8 cellular contexts compared by ENCODE assay signal in the genomic region with DNA sequence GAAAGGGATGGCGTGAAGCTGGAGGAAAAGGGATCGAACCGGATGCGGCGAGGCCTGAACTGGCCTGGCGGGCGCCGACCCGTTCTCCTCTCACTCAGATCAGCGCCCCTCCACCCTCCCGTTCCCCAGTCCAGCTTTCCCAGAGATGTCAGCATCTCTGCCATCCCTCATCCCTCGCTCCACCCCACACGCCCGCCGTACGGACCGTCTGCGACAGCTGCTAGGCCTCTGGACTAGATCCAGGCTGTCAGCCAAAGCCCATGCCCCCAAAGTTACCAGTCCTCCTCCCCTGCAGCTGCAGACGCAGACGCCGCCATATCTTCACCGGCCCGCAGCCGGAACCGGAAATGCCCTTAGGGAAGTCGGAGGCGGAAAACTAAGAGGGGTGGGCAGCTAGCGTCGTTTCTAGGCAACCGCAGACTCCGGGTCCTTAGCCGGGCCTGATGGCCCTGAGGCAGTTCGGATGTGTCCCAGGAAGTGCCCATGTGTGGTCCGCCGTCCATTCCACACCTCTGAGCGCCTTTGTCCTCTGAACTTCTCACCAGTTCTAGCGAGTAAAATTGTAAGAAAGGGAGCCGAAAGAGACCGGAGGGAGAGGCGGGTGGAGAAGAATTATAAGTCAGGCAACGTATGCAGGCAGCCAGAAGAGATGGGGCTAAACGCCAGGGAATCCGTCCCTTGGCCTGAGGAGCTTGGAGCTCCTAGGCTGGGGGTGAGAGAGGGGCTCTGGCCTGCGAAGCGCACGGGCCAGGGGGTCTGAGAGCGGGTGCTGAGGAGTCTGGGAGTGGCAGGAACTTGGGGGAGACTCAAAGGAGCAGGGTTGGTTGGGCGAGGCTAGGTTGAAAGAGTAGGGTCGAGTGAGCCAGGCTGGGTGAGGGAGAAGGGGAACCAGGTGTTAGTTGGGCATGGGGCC. TPM values are rescaled to one million over a fixed set of nuclear protein-coding genes. Genes with fewer than 3 reads are reported as not detected.
A peak's percentile ranks its signal among the peaks of the same experiment; 100 is the strongest.
DNase-seq lines count a peak whose midpoint lies in the region; ATAC-seq, FAIRE-seq and TF ChIP-seq lines count a peak whose summit lies in the region.

A gene with protein sequence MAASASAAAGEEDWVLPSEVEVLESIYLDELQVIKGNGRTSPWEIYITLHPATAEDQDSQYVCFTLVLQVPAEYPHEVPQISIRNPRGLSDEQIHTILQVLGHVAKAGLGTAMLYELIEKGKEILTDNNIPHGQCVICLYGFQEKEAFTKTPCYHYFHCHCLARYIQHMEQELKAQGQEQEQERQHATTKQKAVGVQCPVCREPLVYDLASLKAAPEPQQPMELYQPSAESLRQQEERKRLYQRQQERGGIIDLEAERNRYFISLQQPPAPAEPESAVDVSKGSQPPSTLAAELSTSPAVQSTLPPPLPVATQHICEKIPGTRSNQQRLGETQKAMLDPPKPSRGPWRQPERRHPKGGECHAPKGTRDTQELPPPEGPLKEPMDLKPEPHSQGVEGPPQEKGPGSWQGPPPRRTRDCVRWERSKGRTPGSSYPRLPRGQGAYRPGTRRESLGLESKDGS (minus strand): TSS at position 349 of the 913 bp plus-strand sequence. CDS start 32 bp downstream, at position 317.
A gene with protein sequence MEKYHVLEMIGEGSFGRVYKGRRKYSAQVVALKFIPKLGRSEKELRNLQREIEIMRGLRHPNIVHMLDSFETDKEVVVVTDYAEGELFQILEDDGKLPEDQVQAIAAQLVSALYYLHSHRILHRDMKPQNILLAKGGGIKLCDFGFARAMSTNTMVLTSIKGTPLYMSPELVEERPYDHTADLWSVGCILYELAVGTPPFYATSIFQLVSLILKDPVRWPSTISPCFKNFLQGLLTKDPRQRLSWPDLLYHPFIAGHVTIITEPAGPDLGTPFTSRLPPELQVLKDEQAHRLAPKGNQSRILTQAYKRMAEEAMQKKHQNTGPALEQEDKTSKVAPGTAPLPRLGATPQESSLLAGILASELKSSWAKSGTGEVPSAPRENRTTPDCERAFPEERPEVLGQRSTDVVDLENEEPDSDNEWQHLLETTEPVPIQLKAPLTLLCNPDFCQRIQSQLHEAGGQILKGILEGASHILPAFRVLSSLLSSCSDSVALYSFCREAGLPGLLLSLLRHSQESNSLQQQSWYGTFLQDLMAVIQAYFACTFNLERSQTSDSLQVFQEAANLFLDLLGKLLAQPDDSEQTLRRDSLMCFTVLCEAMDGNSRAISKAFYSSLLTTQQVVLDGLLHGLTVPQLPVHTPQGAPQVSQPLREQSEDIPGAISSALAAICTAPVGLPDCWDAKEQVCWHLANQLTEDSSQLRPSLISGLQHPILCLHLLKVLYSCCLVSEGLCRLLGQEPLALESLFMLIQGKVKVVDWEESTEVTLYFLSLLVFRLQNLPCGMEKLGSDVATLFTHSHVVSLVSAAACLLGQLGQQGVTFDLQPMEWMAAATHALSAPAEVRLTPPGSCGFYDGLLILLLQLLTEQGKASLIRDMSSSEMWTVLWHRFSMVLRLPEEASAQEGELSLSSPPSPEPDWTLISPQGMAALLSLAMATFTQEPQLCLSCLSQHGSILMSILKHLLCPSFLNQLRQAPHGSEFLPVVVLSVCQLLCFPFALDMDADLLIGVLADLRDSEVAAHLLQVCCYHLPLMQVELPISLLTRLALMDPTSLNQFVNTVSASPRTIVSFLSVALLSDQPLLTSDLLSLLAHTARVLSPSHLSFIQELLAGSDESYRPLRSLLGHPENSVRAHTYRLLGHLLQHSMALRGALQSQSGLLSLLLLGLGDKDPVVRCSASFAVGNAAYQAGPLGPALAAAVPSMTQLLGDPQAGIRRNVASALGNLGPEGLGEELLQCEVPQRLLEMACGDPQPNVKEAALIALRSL (N-terminal part only) (plus strand): TSS at position 433 of the 913 bp plus-strand sequence. CDS start 744 bp downstream, outside the sequence.

- BruUV-seq in OCI-LY7 (replicated peaks; lab: Mats Ljungman, UMichigan) (no TSS peak), endothelial cell of umbilical vein (replicated peaks; lab: Mats Ljungman, UMichigan) (no TSS peak)

- no peaks in the 10 kb centered on the region for H3K9me2 ChIP-seq in OCI-LY7 (ENCODE audit: insufficient read depth, low read length)

- no peaks in the 10 kb centered on the region for H3K9me1 ChIP-seq in endothelial cell of umbilical vein (replicated peaks; ENCODE audit: control insufficient read depth, extremely low read depth, insufficient read depth, low read length)

- H4K20me1 ChIP-seq in OCI-LY7 (ENCODE audit: insufficient read depth, low read length) (no peaks in the 10 kb centered on the region), endothelial cell of umbilical vein (replicated peaks; ENCODE audit: control insufficient read depth, extremely low read depth, insufficient read depth, low read length) (no peaks in the 10 kb centered on the region)

- H3K79me2 ChIP-seq in OCI-LY7 (ENCODE audit: insufficient read depth, low read depth, low read length) (peaks cover 8% of the 10 kb centered on the region; the same call in 1 of the 2 replicates), endothelial cell of umbilical vein (ENCODE audit: control insufficient read depth, insufficient read depth, low read length) (peaks cover 17% of the 10 kb centered on the region)

- POLR2A ChIA-PET in OCI-LY7 (lab: Charles Lee) (interaction anchor here (0.6 to 4.6 kb wide), 11 partner anchors 12 to 930 kb away, joined by 3 to 55 read pairs (median 4); a partner anchor contains a TSS), endothelial cell of umbilical vein (lab: Charles Lee) (interaction anchor here (0.6 to 1.8 kb wide), 4 partner anchors 13 to 258 kb away, joined by 4 to 5 read pairs (median 4); a partner anchor contains a TSS)

- peak within 1 kb of the TSS; percentile 98 for H3K9ac ChIP-seq in HUES6 (ENCODE audit: low read length)
- H3K9ac ChIP-seq in endothelial cell of umbilical vein (replicated peaks; ENCODE audit: extremely low read depth, insufficient read depth, low read length), result peak within 1 kb of the TSS; percentile 91

- H3K4me3 ChIP-seq in HUES6 (ENCODE audit: low read depth, low read length), result peak within 1 kb of the TSS; percentile 77
- H3K4me3 ChIP-seq in OCI-LY7 (ENCODE audit: low read depth, low read length, poor library complexity, severe bottlenecking), result peak within 1 kb of the TSS; percentile 80
- peak within 1 kb of the TSS; percentile 54 to 87 (median 82) for H3K4me3 ChIP-seq in endothelial cell of umbilical vein (replicated peaks in 1 of 3; ENCODE audit: insufficient read depth in 1 of 3, low read depth in 1 of 3, low read length in 3 of 3)

- ATAC-seq in GM21423 (IDR thresholded peaks at IDR 0.05; ENCODE audit: unreplicated experiment), result peak; percentile 98

- H3K9me3 ChIP-seq in HUES6 (ENCODE audit: control insufficient read depth, insufficient read depth, low read depth, low read length) (no peaks in the 10 kb centered on the region), OCI-LY7 (ENCODE audit: low read length) (no peaks in the 10 kb centered on the region), endothelial cell of umbilical vein (replicated peaks; ENCODE audit: control insufficient read depth, insufficient read depth, low read length) (no peaks in the 10 kb centered on the region)

- peak; percentile 86 for TF ChIP-seq POLR2A in endothelial cell of umbilical vein (IDR thresholded peaks at IDR 0.05; ENCODE audit: low read depth, low read length)

- peak within 1 kb of the TSS; percentile 90 for H3K4me2 ChIP-seq in OCI-LY7 (ENCODE audit: low read length)
- peak within 1 kb of the TSS; percentile 94 for H3K4me2 ChIP-seq in endothelial cell of umbilical vein (ENCODE audit: insufficient read depth, low read length)

- H2AFZ ChIP-seq in OCI-LY7 (ENCODE audit: low read length), result peak within 1 kb of the TSS; percentile 92
- H2AFZ ChIP-seq in endothelial cell of umbilical vein (ENCODE audit: low read depth, low read length), result peak within 1 kb of the TSS; percentile 93

- FAIRE-seq in endothelial cell of umbilical vein (lab: Jason Lieb, UNC), result peak; percentile 97

- dilution Hi-C loops in endothelial cell of umbilical vein (cut with MboI; ENCODE audit: extremely low pct_ligation_motif_present, low sequenced_read_pairs), result no loop called here

- CTCF ChIA-PET in OCI-LY7 (lab: Charles Lee; ENCODE audit: unreplicated experiment), result interaction anchor here (0.6 to 2.7 kb wide), 4 partner anchors 12 to 34 kb away, joined by 3 to 16 read pairs (median 3); a partner anchor contains a TSS
- CTCF ChIA-PET in endothelial cell of umbilical vein (lab: Charles Lee), result interaction anchor here (0.5 to 5.4 kb wide), 11 partner anchors 8 to 274 kb away, joined by 3 to 36 read pairs (median 3); a partner anchor contains a TSS

- H3K27me3 ChIP-seq in HUES6 (ENCODE audit: control insufficient read depth, insufficient read depth, low read length) (no peaks in the 10 kb centered on the region), endothelial cell of umbilical vein (ENCODE audit: control insufficient read depth in 2 of 2, insufficient read depth in 2 of 2, low read length in 2 of 2) (no peaks in the 10 kb centered on the region)

- intact Hi-C loops in OCI-LY7 (cut with micrococcal nuclease; ENCODE audit: unreplicated experiment), result loop anchor here (1.0 kb wide), 1 partner anchor 13 kb away; a partner anchor contains a TSS
- intact Hi-C loops in endothelial cell of umbilical vein (cut with micrococcal nuclease), result loop anchor here (1.0 kb wide), 3 partner anchors 13 to 175 kb away; a partner anchor contains a TSS

- TF ChIP-seq CTCF in OCI-LY7 (conservative IDR thresholded peaks at IDR 0.05; ENCODE audit: low read length) (no peak), endothelial cell of umbilical vein (IDR thresholded peaks at IDR 0.05; ENCODE audit: extremely low read depth in 1 of 2, insufficient read depth in 1 of 2, low read depth in 1 of 2, low read length in 2 of 2) (no peak)

- H3K36me3 ChIP-seq in HUES6 (ENCODE audit: control insufficient read depth, insufficient read depth, low read length) (peaks cover 26% of the 10 kb centered on the region), OCI-LY7 (ENCODE audit: insufficient read depth, low read length) (peaks cover 16% of the 10 kb centered on the region), endothelial cell of umbilical vein (ENCODE audit: control insufficient read depth in 2 of 2, extremely low read depth in 1 of 2, insufficient read depth in 2 of 2, low read length in 2 of 2) (peaks cover 7 to 8% of the 10 kb centered on the region in 2 experiments)

- H3K27ac ChIP-seq in HUES6 (ENCODE audit: low read depth, low read length) (peak within 1 kb of the TSS; percentile 87), OCI-LY7 (ENCODE audit: low read depth, low read length, poor library complexity, severe bottlenecking) (peak within 1 kb of the TSS; percentile 30), endothelial cell of umbilical vein (ENCODE audit: insufficient read depth, low read depth, low read length) (peak within 1 kb of the TSS; percentile 79)

- DNase-seq in D341Med (ENCODE audit: low spot score), result peak; percentile 94
- peak; percentile 86 for DNase-seq in OCI-LY7 (ENCODE audit: low spot score)
- DNase-seq in activated CD8-positive, alpha-beta memory T cell treated with anti-CD3 and anti-CD28 coated beads, Interleukin-2, amount 50 U/mL, for 48 hours, result peak; percentile 89
- DNase-seq in endothelial cell of umbilical vein (ENCODE audit: low read depth, low spot score), result peak; percentile 82
- peak; percentile 93 for DNase-seq in midbrain (lab: John Stamatoyannopoulos, UW)
- DNase-seq in stimulated activated CD8-positive, alpha-beta memory T cell treated with anti-CD3 and anti-CD28 coated beads, Interleukin-2, amount 100 ng/mL, for 1 hour (ENCODE audit: low read depth in 2 of 2), result peak; percentile 64

- H3K4me1 ChIP-seq in HUES6 (ENCODE audit: control insufficient read depth, insufficient read depth, low read length), result peaks cover 8% of the 10 kb centered on the region; the same call in 1 of the 2 replicates
- peaks cover 13% of the 10 kb centered on the region for H3K4me1 ChIP-seq in OCI-LY7 (ENCODE audit: insufficient read depth, low read length, poor library complexity, severe bottlenecking)
- peaks cover 16% of the 10 kb centered on the region for H3K4me1 ChIP-seq in endothelial cell of umbilical vein (ENCODE audit: control insufficient read depth, extremely low read depth, insufficient read depth, low read length)

RNA-seq across cellular contexts. Expression of the first gene that starts in this region (rescaled TPM):
- 25.5 and 25.8 TPM in 2 replicates for total RNA-seq in OCI-LY7 (2014; rRNA removed; shearing (Covaris generic))
- total RNA-seq in OCI-LY7 (2022) (24.0 and 25.7 TPM in 2 replicates), endothelial cell of umbilical vein (38.2 and 39.1 TPM in 2 replicates)
- polyA plus RNA-seq in endothelial cell of umbilical vein, result 54.7 and 61.1 TPM in 2 replicates
- polyA plus RNA-seq in endothelial cell of umbilical vein (2011; cell fraction: cytosol; rRNA removed), result 67.3 and 69.1 TPM in 2 replicates
- 54.8 and 60.0 TPM in 2 replicates for polyA plus RNA-seq in endothelial cell of umbilical vein (2011; cell fraction: nucleus; rRNA removed)
- 33.9 and 41.6 TPM in 2 replicates for polyA plus RNA-seq in endothelial cell of umbilical vein (2012)
- polyA minus RNA-seq in endothelial cell of umbilical vein, result 67.1 and 82.5 TPM in 2 replicates
- 15.6 TPM for polyA minus RNA-seq in endothelial cell of umbilical vein (2011; cell fraction: cytosol; rRNA and poly(A)+ RNA removed)
- polyA minus RNA-seq in endothelial cell of umbilical vein (2011; cell fraction: nucleus; rRNA and poly(A)+ RNA removed), result 11.4 and 17.1 TPM in 2 replicates

RNA-seq across cellular contexts. Expression of the second gene that starts in this region (rescaled TPM):
- total RNA-seq in OCI-LY7 (2014; rRNA removed; shearing (Covaris generic)), result 9.7 and 13.4 TPM in 2 replicates
- total RNA-seq in OCI-LY7 (2022), result 21.1 and 25.4 TPM in 2 replicates
- total RNA-seq in endothelial cell of umbilical vein, result 34.9 and 40.9 TPM in 2 replicates
- 65.2 and 67.4 TPM in 2 replicates for polyA plus RNA-seq in endothelial cell of umbilical vein
- polyA plus RNA-seq in endothelial cell of umbilical vein (2011; cell fraction: cytosol; rRNA removed), result 12.7 and 17.1 TPM in 2 replicates
- 393 and 442 TPM in 2 replicates for polyA plus RNA-seq in endothelial cell of umbilical vein (2011; cell fraction: nucleus; rRNA removed)
- 22.6 and 43.0 TPM in 2 replicates for polyA plus RNA-seq in endothelial cell of umbilical vein (2012)
- polyA minus RNA-seq in endothelial cell of umbilical vein, result 68.0 and 72.7 TPM in 2 replicates
- 6.5 TPM for polyA minus RNA-seq in endothelial cell of umbilical vein (2011; cell fraction: cytosol; rRNA and poly(A)+ RNA removed)
- polyA minus RNA-seq in endothelial cell of umbilical vein (2011; cell fraction: nucleus; rRNA and poly(A)+ RNA removed), result 62.1 and 106 TPM in 2 replicates

Comparison
In these comparisons a context has a peak if more than half of its experiments do, and no peak if none do; other contexts are left out.
1. Peak in every context shown above with its lines: DNase-seq, ATAC-seq, H3K4me3 ChIP-seq and H3K27ac ChIP-seq.
2. H3K27ac ChIP-seq: peak in every context shown above with its lines; median percentile 87 in HUES6; 79 in endothelial cell of umbilical vein; 30 in OCI-LY7.